Comparison of ENCODE assay signal across 18 cellular contexts in the genomic region with DNA sequence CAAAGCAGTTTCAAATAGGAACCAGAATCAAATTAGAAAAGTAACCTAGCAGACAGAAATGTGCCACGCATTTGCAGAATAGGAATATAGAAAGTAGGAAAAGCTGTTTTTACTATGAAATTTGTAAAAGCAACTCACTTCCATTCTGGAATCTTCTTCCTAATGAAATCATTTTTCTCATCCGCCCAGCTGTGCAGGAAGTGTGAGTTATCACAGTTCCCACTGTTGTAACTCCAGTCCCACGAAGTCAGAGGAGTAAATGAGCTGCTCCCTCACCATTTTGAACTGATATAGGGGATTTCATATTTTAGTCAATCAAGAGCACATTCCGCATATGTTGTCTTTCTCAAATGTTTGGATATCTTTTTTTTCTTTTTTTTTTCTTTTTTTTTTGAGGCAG.
DNase-seq lines count a peak whose midpoint lies in the region; ATAC-seq and TF ChIP-seq lines count a peak whose summit lies in the region.
"Had no signal": no experiment of that assay in that cellular context is flagged by ENCODE, and none has a peak within 500 bp of the region (broad histone marks: within the 10 kb centered on the region; RNA-seq: fewer than 3 reads in every experiment).

No MANE protein-coding gene starts in this region.

- H4K91ac ChIP-seq in IMR-90 (ENCODE audit: insufficient read depth, low read depth, low read length) (no peak overlapping the region), mesenchymal stem cell (ENCODE audit: low read length) (no peak overlapping the region)

- intact Hi-C loops in IMR-90 (cut with micrococcal nuclease): loop anchor here (10.0 kb wide), 1 partner anchor 1496 kb away; no protein-coding TSS in a partner anchor

- H3K79me2 ChIP-seq in ACC112 (ENCODE audit: control insufficient read depth, insufficient read depth, low read length, unreplicated experiment): no peaks in the 10 kb centered on the region

- H3K9me1 ChIP-seq in IMR-90 (ENCODE audit: insufficient read depth, low read length): no peaks in the 10 kb centered on the region

- H3K9ac ChIP-seq in IMR-90 (ENCODE audit: low read depth, low read length): no peak overlapping the region
- H3K9ac ChIP-seq in mesenchymal stem cell (ENCODE audit: low read length): peak overlapping the region; percentile 71

- peak overlapping the region; percentile 61 for H3K27ac ChIP-seq in ACC112 (ENCODE audit: low read depth, low read length)
- no peak overlapping the region for H3K27ac ChIP-seq in IMR-90 (ENCODE audit: insufficient read depth, low read length)
- peak overlapping the region; percentile 84 for H3K27ac ChIP-seq in brain microvascular endothelial cell
- H3K27ac ChIP-seq in mesenchymal stem cell (ENCODE audit: low read length, poor library complexity, severe bottlenecking): no peak overlapping the region

- WGBS in IMR-90 (ENCODE audit: extremely low coverage in 2 of 2, insufficient read length in 1 of 2), 2 experiments: no CpG with 5 or more reads among the region's 4 CpGs
- WGBS in mesenchymal stem cell: 58% methylated on average over 2 of the region's 4 CpGs

- dilution Hi-C loops in IMR-90 (cut with HindIII; ENCODE audit: low sequenced_read_pairs, unreplicated experiment): no loop called here

- POLR2A ChIA-PET in IMR-90 (lab: Charles Lee; ENCODE audit: unreplicated experiment): no interaction called here

- H2BK5ac ChIP-seq in IMR-90 (ENCODE audit: low read depth, low read length, poor library complexity, severe bottlenecking) (no peak overlapping the region), mesenchymal stem cell (ENCODE audit: low read depth, low read length, poor library complexity, severe bottlenecking) (no peak overlapping the region)

- no peak for TF ChIP-seq POLR2A in IMR-90 (IDR thresholded peaks at IDR 0.05; ENCODE audit: low read depth, low read length)

- H3K4me3 ChIP-seq in ACC112 (ENCODE audit: low read depth, low read length) (peak overlapping the region; percentile 42), IMR-90 (ENCODE audit: insufficient read depth, low read depth, low read length) (no peak overlapping the region), brain microvascular endothelial cell (ENCODE audit: low read depth, low read length) (no peak overlapping the region), mesenchymal stem cell (ENCODE audit: insufficient read depth in 1 of 2, low read depth in 1 of 2, low read length in 2 of 2) (peak overlapping the region in 1 of 2 experiments; percentile 25)

- CTCF ChIA-PET in IMR-90 (lab: Yijun Ruan, JAX): no interaction called here

- no peak for TF ChIP-seq CTCF in IMR-90 (conservative IDR thresholded peaks at IDR 0.05; ENCODE audit: low read depth, low read length)
- TF ChIP-seq CTCF in brain microvascular endothelial cell (IDR thresholded peaks at IDR 0.05; ENCODE audit: low read depth, low read length, missing control alignments): no peak

- TF ChIP-seq RAD21 in IMR-90 (IDR thresholded peaks at IDR 0.05; ENCODE audit: low read length): no peak

- H4K8ac ChIP-seq in IMR-90 (ENCODE audit: low read depth in 2 of 2, low read length in 2 of 2) (no peak overlapping the region), mesenchymal stem cell (ENCODE audit: low read length) (no peak overlapping the region)

- H2AFZ ChIP-seq in ACC112 (ENCODE audit: low read length, unreplicated experiment): no peak overlapping the region
- no peak overlapping the region for H2AFZ ChIP-seq in IMR-90 (replicated peaks; ENCODE audit: low read length, poor library complexity)
- H2AFZ ChIP-seq in mesenchymal stem cell (ENCODE audit: low read depth, low read length): no peak overlapping the region

- H2BK12ac ChIP-seq in mesenchymal stem cell (ENCODE audit: low read length in 2 of 2): no peak overlapping the region

- no peak overlapping the region for H3K4me2 ChIP-seq in IMR-90 (ENCODE audit: low read depth, low read length)
- no peak overlapping the region for H3K4me2 ChIP-seq in mesenchymal stem cell (ENCODE audit: low read length, poor library complexity, severe bottlenecking)

- H3K9me3 ChIP-seq in IMR-90 (ENCODE audit: control insufficient read depth, insufficient read depth, low read length) (no peaks in the 10 kb centered on the region), mesenchymal stem cell (ENCODE audit: control insufficient read depth, low read length) (no peaks in the 10 kb centered on the region)

- H2AK5ac ChIP-seq in IMR-90 (ENCODE audit: low read depth, low read length): no peak overlapping the region
- H2AK5ac ChIP-seq in mesenchymal stem cell (ENCODE audit: low read length, severe bottlenecking): no peak overlapping the region

- H3K23ac ChIP-seq in IMR-90 (ENCODE audit: low read depth, low read length): no peak overlapping the region
- H3K23ac ChIP-seq in mesenchymal stem cell (ENCODE audit: low read length in 2 of 2): no peak overlapping the region

- H3K4ac ChIP-seq in IMR-90 (ENCODE audit: low read depth, low read length) (no peak overlapping the region), mesenchymal stem cell (ENCODE audit: low read depth in 1 of 2, low read length in 2 of 2) (no peak overlapping the region)

- no peaks in the 10 kb centered on the region for H4K20me1 ChIP-seq in IMR-90 (ENCODE audit: insufficient read depth, low read length)

- H3K36me3 ChIP-seq in ACC112 (ENCODE audit: insufficient read depth, low read length): no peaks in the 10 kb centered on the region
- no peaks in the 10 kb centered on the region for H3K36me3 ChIP-seq in IMR-90 (ENCODE audit: control insufficient read depth, insufficient read depth, low read length)
- no peaks in the 10 kb centered on the region for H3K36me3 ChIP-seq in brain microvascular endothelial cell (replicated peaks)
- H3K36me3 ChIP-seq in mesenchymal stem cell (ENCODE audit: control insufficient read depth in 1 of 2, insufficient read depth in 2 of 2, low read depth in 1 of 2, low read length in 2 of 2): no peaks in the 10 kb centered on the region

- H2BK15ac ChIP-seq in IMR-90 (ENCODE audit: low read depth, low read length) (no peak overlapping the region), mesenchymal stem cell (ENCODE audit: low read depth, poor library complexity, severe bottlenecking) (no peak overlapping the region)

- no peak overlapping the region for H3K56ac ChIP-seq in IMR-90 (ENCODE audit: extremely low read depth, insufficient read depth, low read length)

- H2BK120ac ChIP-seq in IMR-90 (ENCODE audit: low read depth, low read length) (no peak overlapping the region), mesenchymal stem cell (ENCODE audit: low read depth, low read length) (no peak overlapping the region)

- ATAC-seq in IMR-90 (ENCODE audit: low read depth): peak; percentile 11; the same call in 1 of the 2 replicates
- no peak for ATAC-seq in GM19395 (IDR thresholded peaks at IDR 0.05; ENCODE audit: unreplicated experiment)
- ATAC-seq in HG03521 (IDR thresholded peaks at IDR 0.05; ENCODE audit: unreplicated experiment): no peak
- ATAC-seq: HepG2, PC-3 had no signal

- H3K79me1 ChIP-seq in IMR-90 (ENCODE audit: low read depth in 1 of 2, low read length in 2 of 2) (no peaks in the 10 kb centered on the region), mesenchymal stem cell (replicated peaks; ENCODE audit: low read length, poor library complexity, severe bottlenecking) (no peaks in the 10 kb centered on the region)

- H2BK20ac ChIP-seq in IMR-90 (ENCODE audit: low read depth, low read length): no peak overlapping the region

- peaks cover 14% of the 10 kb centered on the region for H3K4me1 ChIP-seq in ACC112 (ENCODE audit: control insufficient read depth, insufficient read depth, low read length, unreplicated experiment)
- no peaks in the 10 kb centered on the region; the same call in 1 of the 2 replicates for H3K4me1 ChIP-seq in IMR-90 (ENCODE audit: control insufficient read depth, insufficient read depth, low read length)
- no peaks in the 10 kb centered on the region for H3K4me1 ChIP-seq in mesenchymal stem cell (ENCODE audit: control insufficient read depth, insufficient read depth, low read depth, low read length)

- H4K5ac ChIP-seq in IMR-90 (ENCODE audit: low read depth, low read length): no peak overlapping the region

- no peak overlapping the region for H2AK9ac ChIP-seq in IMR-90 (replicated peaks; ENCODE audit: low read depth, low read length, poor library complexity)

- DNase-seq in IMR-90 (no peak), brain microvascular endothelial cell (no peak), mesenchymal stem cell (no peak), NCI-H2107 (lab: John Stamatoyannopoulos, UW) (no peak), SW 1271 (lab: John Stamatoyannopoulos, UW) (no peak)
- DNase-seq: DMS 273 treated with DMSO at 0.1 percent for 48 hours, GDM1, GOT3, KG1, NCI-H1417, NCI-H187, NCI-H524 treated with DMSO at 0.1 percent for 48 hours, PC-3, RPMI8226 had no signal

- H3K18ac ChIP-seq in IMR-90 (ENCODE audit: low read depth, low read length) (no peak overlapping the region), mesenchymal stem cell (ENCODE audit: low read depth in 1 of 2, low read length in 2 of 2) (no peak overlapping the region)

- BruUV-seq in IMR-90 (replicated peaks; lab: Mats Ljungman, UMichigan): no TSS peak

- H3K14ac ChIP-seq in IMR-90 (replicated peaks; ENCODE audit: low read depth, low read length): no peak overlapping the region
- no peak overlapping the region for H3K14ac ChIP-seq in mesenchymal stem cell (ENCODE audit: low read length in 2 of 2)

- in situ Hi-C loops in IMR-90 (cut with MboI; ENCODE audit: low sequenced_read_pairs) (no loop called here), brain microvascular endothelial cell (cut with HindIII; ENCODE audit: low pct_ligation_motif_present, low sequenced_read_pairs) (no loop called here)

- no peaks in the 10 kb centered on the region for H3K27me3 ChIP-seq in ACC112 (ENCODE audit: insufficient read depth, low read length)
- H3K27me3 ChIP-seq in IMR-90 (ENCODE audit: control insufficient read depth, insufficient read depth, low read length): peaks cover 7% of the 10 kb centered on the region; the same call in 1 of the 2 replicates
- H3K27me3 ChIP-seq in brain microvascular endothelial cell (replicated peaks): no peaks in the 10 kb centered on the region
- peaks cover 0 to 3% of the 10 kb centered on the region in 2 experiments for H3K27me3 ChIP-seq in mesenchymal stem cell (ENCODE audit: control insufficient read depth in 1 of 2, insufficient read depth in 1 of 2, low read length in 2 of 2)

TF ChIP-seq in IMR-90, 13 proteins besides CTCF, POLR2A, EP300 and RAD21 (continues in another document):
- TF ChIP-seq NFE2L2 (IDR thresholded peaks at IDR 0.05; ENCODE audit: low read depth, low read length) (no peak), ELK1 (IDR thresholded peaks at IDR 0.05; ENCODE audit: borderline replicate concordance, low read depth, low read length) (no peak), MAFK (IDR thresholded peaks at IDR 0.05; ENCODE audit: low read depth, low read length) (no peak)

Comparison
In these comparisons a context has a peak if more than half of its experiments do, and no peak if none do; other contexts are left out.
1. H3K27ac ChIP-seq: peak in ACC112 (single experiment) and brain microvascular endothelial cell (single experiment); none in IMR-90 (single experiment) and mesenchymal stem cell (single experiment).